Comparison of ENCODE assay signal across 8 cellular contexts in genomic region chr4:23135792-23136645, GRCh38.
DNase-seq lines count a peak whose midpoint lies in the region; ATAC-seq and TF ChIP-seq lines count a peak whose summit lies in the region.

No MANE protein-coding gene starts in this region.

- no peak overlapping the region for H4K8ac ChIP-seq in trophoblast cell (ENCODE audit: low read depth, low read length)

- TF ChIP-seq CTCF in AG09319 (IDR thresholded peaks at IDR 0.05; ENCODE audit: low read depth, low read length) (peak; percentile 81), GM13976 (IDR thresholded peaks at IDR 0.05; ENCODE audit: borderline replicate concordance, control extremely low read depth, extremely low read depth, insufficient read depth, missing control alignments) (peak; percentile 59), esophagus muscularis mucosa (IDR thresholded peaks at IDR 0.05) (peak; percentile 62 to 90 (median 81))

- no peaks in the 10 kb centered on the region for H3K27me3 Mint-ChIP-seq in activated T-helper 17 cell treated with anti-CD3 and anti-CD28 coated beads, Interleukin-2, amount 50 U/mL, for 72 hours

- H3K27ac ChIP-seq in esophagus muscularis mucosa (replicated peaks in 1 of 4) (no peak overlapping the region), trophoblast cell (ENCODE audit: low read depth, low read length) (no peak overlapping the region)

- H3K27me3 ChIP-seq in esophagus muscularis mucosa (no peaks in the 10 kb centered on the region), trophoblast cell (ENCODE audit: insufficient read depth, low read length) (no peaks in the 10 kb centered on the region)

- DNase-seq in AG09319 (ENCODE audit: extremely low read depth, low read depth) (peak; percentile 0), GM13976 (ENCODE audit: low spot score) (peak; percentile 22), HuH-7.5 (ENCODE audit: low spot score) (peak; percentile 33), OCI-M2 (lab: John Stamatoyannopoulos, UW; ENCODE audit: unreplicated experiment) (peak; percentile 1), esophagus muscularis mucosa (ENCODE audit: extremely low spot score) (no peak), trophoblast cell (peak; percentile 3 to 78), HCEC 1CT (no peak)

- whole genome bisulfite sequencing in esophagus muscularis mucosa, result 42% methylated on average over 1 of the region's 1 CpG
- WGBS in trophoblast cell (ENCODE audit: extremely low coverage, insufficient coverage, insufficient read length), result no CpG with 5 or more reads among the region's 1 CpG

- H3K9me3 ChIP-seq in esophagus muscularis mucosa (no peaks in the 10 kb centered on the region), trophoblast cell (ENCODE audit: insufficient read depth, low read depth, low read length) (no peaks in the 10 kb centered on the region)

- no peak overlapping the region for H3K4ac ChIP-seq in trophoblast cell (ENCODE audit: low read depth, low read length)

- no peak overlapping the region for H3K4me3 Mint-ChIP-seq in activated T-helper 17 cell treated with anti-CD3 and anti-CD28 coated beads, Interleukin-2, amount 50 U/mL, for 72 hours

- no peak overlapping the region for H4K12ac ChIP-seq in trophoblast cell (ENCODE audit: low read depth, low read length)

- H2BK5ac ChIP-seq in trophoblast cell (ENCODE audit: low read depth, low read length, poor library complexity), result no peak overlapping the region

- intact Hi-C loops in esophagus muscularis mucosa (cut with DNase I), result no loop called here

- no peak overlapping the region for H2BK12ac ChIP-seq in trophoblast cell (ENCODE audit: low read length)

- no peak overlapping the region for H3K4me2 ChIP-seq in trophoblast cell (ENCODE audit: low read length)

- H2BK120ac ChIP-seq in trophoblast cell (ENCODE audit: insufficient read depth, low read length, poor library complexity), result no peak overlapping the region

- H2AFZ ChIP-seq in trophoblast cell (ENCODE audit: insufficient read depth, low read length, poor library complexity), result no peak overlapping the region

- H3K4me1 Mint-ChIP-seq in activated T-helper 17 cell treated with anti-CD3 and anti-CD28 coated beads, Interleukin-2, amount 50 U/mL, for 72 hours, result no peaks in the 10 kb centered on the region

- no peaks in the 10 kb centered on the region for H3K36me3 Mint-ChIP-seq in activated T-helper 17 cell treated with anti-CD3 and anti-CD28 coated beads, Interleukin-2, amount 50 U/mL, for 72 hours (ENCODE audit: low read depth)

- H3K27ac Mint-ChIP-seq in activated T-helper 17 cell treated with anti-CD3 and anti-CD28 coated beads, Interleukin-2, amount 50 U/mL, for 72 hours, result no peak overlapping the region

- H3K18ac ChIP-seq in trophoblast cell (ENCODE audit: low read length), result no peak overlapping the region

- no peaks in the 10 kb centered on the region for H3K79me2 ChIP-seq in trophoblast cell (ENCODE audit: control insufficient read depth, insufficient read depth, low read length, poor library complexity)

- no peaks in the 10 kb centered on the region for H3K36me3 ChIP-seq in esophagus muscularis mucosa
- H3K36me3 ChIP-seq in trophoblast cell (ENCODE audit: control insufficient read depth in 1 of 2, insufficient read depth in 2 of 2, low read length in 2 of 2), result no peaks in the 10 kb centered on the region

- H3K9me3 Mint-ChIP-seq in activated T-helper 17 cell treated with anti-CD3 and anti-CD28 coated beads, Interleukin-2, amount 50 U/mL, for 72 hours, result no peaks in the 10 kb centered on the region

- H3K14ac ChIP-seq in trophoblast cell (ENCODE audit: low read length), result no peak overlapping the region

- no peak for ATAC-seq in activated T-helper 17 cell treated with anti-CD3 and anti-CD28 coated beads, Interleukin-2, amount 50 U/mL, for 72 hours (replicated peaks)

- peaks cover 0 to 9% (median 4%) of the 10 kb centered on the region in 4 donors for H3K4me1 ChIP-seq in esophagus muscularis mucosa
- no peaks in the 10 kb centered on the region for H3K4me1 ChIP-seq in trophoblast cell (ENCODE audit: control insufficient read depth in 1 of 2, insufficient read depth in 2 of 2, low read length in 2 of 2)

- no peak for TF ChIP-seq POLR2A in esophagus muscularis mucosa (IDR thresholded peaks at IDR 0.05; ENCODE audit: low read depth)

- no peak overlapping the region for H4K91ac ChIP-seq in trophoblast cell (ENCODE audit: low read depth, low read length)

- in situ Hi-C loops in GM13976 (cut with MboI; ENCODE audit: low sequenced_read_pairs, unreplicated experiment), result loop anchor here (25.0 kb wide), 1 partner anchor 1276 kb away; no protein-coding TSS in a partner anchor

- H3K9ac ChIP-seq in trophoblast cell (ENCODE audit: low read length), result no peak overlapping the region

- no peak for TF ChIP-seq EP300 in esophagus muscularis mucosa (IDR thresholded peaks at IDR 0.05)

- no peak overlapping the region for H2AK5ac ChIP-seq in trophoblast cell (ENCODE audit: low read length)

- no peaks in the 10 kb centered on the region for H3K79me1 ChIP-seq in trophoblast cell (ENCODE audit: low read length)

- no peak overlapping the region for H3K4me3 ChIP-seq in esophagus muscularis mucosa
- H3K4me3 ChIP-seq in trophoblast cell (ENCODE audit: low read depth, low read length), result no peak overlapping the region

- H3K23ac ChIP-seq in trophoblast cell (ENCODE audit: low read length), result no peak overlapping the region

Comparison
In these comparisons a context has a peak if more than half of its experiments do, and no peak if none do; other contexts are left out.
1. DNase-seq: peak in AG09319 (single experiment), GM13976 (single experiment), HuH-7.5 (single experiment), OCI-M2 (single experiment) and trophoblast cell (2 of 2); none in esophagus muscularis mucosa (single experiment) and HCEC 1CT (single experiment).
2. Peak in every context shown above with its lines, with median percentiles within 50 percentile points of each other: CTCF ChIP-seq.